Comparison of ENCODE assay signal across 21 cellular contexts in the genomic region with DNA sequence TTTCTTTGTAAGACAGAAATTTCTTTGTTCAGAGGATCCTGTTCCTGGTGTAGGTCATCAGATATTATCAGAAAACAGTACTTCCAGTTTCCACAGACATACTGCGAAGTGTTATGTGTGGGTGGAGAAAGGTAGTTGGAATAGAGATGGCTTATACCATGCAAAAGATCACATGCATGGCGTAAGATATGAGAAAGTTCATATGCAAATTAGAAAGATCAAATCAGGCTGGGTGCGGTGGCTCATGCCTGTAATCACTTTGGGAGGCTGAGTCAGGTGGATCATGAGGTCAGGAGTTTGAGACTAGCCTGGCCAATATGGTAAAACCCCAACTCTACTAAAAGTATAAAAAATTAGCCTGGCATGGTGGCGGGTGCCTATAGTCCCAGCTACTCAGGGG.
DNase-seq lines count a peak whose midpoint lies in the region; ATAC-seq, FAIRE-seq and TF ChIP-seq lines count a peak whose summit lies in the region.
"Had no signal": no experiment of that assay in that cellular context is flagged by ENCODE, and none has a peak within 500 bp of the region (broad histone marks: within the 10 kb centered on the region; RNA-seq: fewer than 3 reads in every experiment).

No MANE protein-coding gene starts in this region.

- peak; percentile 80 for FAIRE-seq in GM12878 (lab: Jason Lieb, UNC)
- FAIRE-seq: H1, K562 had no signal

- ATAC-seq in activated CD8-positive, alpha-beta T cell treated with anti-CD3 and anti-CD28 coated beads for 36 hours, result peak; percentile 94
- ATAC-seq in activated CD8-positive, alpha-beta T cell treated with anti-CD3 and anti-CD28 coated beads, Interleukin-2, amount 10 ng/mL, durations not matched to agents 7 days and 5 days, result no peak
- ATAC-seq in GM12878, result peak; percentile 14; the same call in 1 of the 3 replicates
- ATAC-seq in stimulated activated naive CD8-positive, alpha-beta T cell treated with anti-CD3 and anti-CD28 coated beads, Interleukin-15, amount 100 ng/mL, for 72 hours, result peak; percentile 77
- ATAC-seq: K562, PC-3 had no signal

- no peak overlapping the region for H3K27ac ChIP-seq in GM12878 (ENCODE audit: control insufficient read depth, insufficient read depth)
- H3K27ac ChIP-seq: RWPE1 had no signal

- no peak overlapping the region for H3K4me3 Mint-ChIP-seq in activated CD8-positive, alpha-beta T cell treated with anti-CD3 and anti-CD28 coated beads for 36 hours
- no peak overlapping the region for H3K4me3 Mint-ChIP-seq in activated CD8-positive, alpha-beta T cell treated with anti-CD3 and anti-CD28 coated beads, Interleukin-2, amount 10 ng/mL, durations not matched to agents 7 days and 5 days
- no peak overlapping the region for H3K4me3 Mint-ChIP-seq in stimulated activated naive CD8-positive, alpha-beta T cell treated with anti-CD3 and anti-CD28 coated beads, Interleukin-15, amount 100 ng/mL, for 72 hours
- H3K4me3 Mint-ChIP-seq: CD14-positive monocyte had no signal

- H2AFZ ChIP-seq in GM12878 (ENCODE audit: control insufficient read depth, low read depth, low read length), result no peak overlapping the region

- no peak for TF ChIP-seq POLR2A in GM12878 (IDR thresholded peaks at IDR 0.05; ENCODE audit: low read depth, low read length)

- H3K36me3 Mint-ChIP-seq in activated CD8-positive, alpha-beta T cell treated with anti-CD3 and anti-CD28 coated beads for 36 hours (ENCODE audit: low read depth), result no peaks in the 10 kb centered on the region
- no peaks in the 10 kb centered on the region for H3K36me3 Mint-ChIP-seq in activated CD8-positive, alpha-beta T cell treated with anti-CD3 and anti-CD28 coated beads, Interleukin-2, amount 10 ng/mL, durations not matched to agents 7 days and 5 days (ENCODE audit: low read depth)
- H3K36me3 Mint-ChIP-seq: CD14-positive monocyte had no signal

- WGBS in GM12878 (ENCODE audit: insufficient coverage, insufficient replicate concordance, low lambda C conversion rate, missing lambda C conversion rate), result 50% methylated on average over 4 of the region's 4 CpGs

- peaks cover 3% of the 10 kb centered on the region for H3K4me1 Mint-ChIP-seq in activated CD8-positive, alpha-beta T cell treated with anti-CD3 and anti-CD28 coated beads for 36 hours (ENCODE audit: low read depth)
- no peaks in the 10 kb centered on the region for H3K4me1 Mint-ChIP-seq in activated CD8-positive, alpha-beta T cell treated with anti-CD3 and anti-CD28 coated beads, Interleukin-2, amount 10 ng/mL, durations not matched to agents 7 days and 5 days (ENCODE audit: low read depth)
- H3K4me1 Mint-ChIP-seq in stimulated activated naive CD8-positive, alpha-beta T cell treated with anti-CD3 and anti-CD28 coated beads, Interleukin-15, amount 100 ng/mL, for 72 hours, result peaks cover 10% of the 10 kb centered on the region
- H3K4me1 Mint-ChIP-seq: CD14-positive monocyte had no signal

- H3K9me3 ChIP-seq in GM12878 (replicated peaks; ENCODE audit: control insufficient read depth, insufficient read depth, low read length), result no peaks in the 10 kb centered on the region

- H3K4me3 ChIP-seq in GM12878, result no peak overlapping the region
- H3K4me3 ChIP-seq: K562 had no signal

- no peaks in the 10 kb centered on the region; a peak in 1 of 4 replicates for H3K27me3 ChIP-seq in GM12878 (replicated peaks in 1 of 2; ENCODE audit: control insufficient read depth in 2 of 2, insufficient read depth in 2 of 2, low read length in 1 of 2)

- POLR2A ChIA-PET in activated CD8-positive, alpha-beta T cell treated with anti-CD3 and anti-CD28 coated beads for 36 hours (lab: Charles Lee), result no interaction called here
- POLR2A ChIA-PET in activated CD8-positive, alpha-beta T cell treated with anti-CD3 and anti-CD28 coated beads, Interleukin-2, amount 10 ng/mL, durations not matched to agents 7 days and 5 days (lab: Charles Lee), result no interaction called here
- POLR2A ChIA-PET in GM12878 (lab: Charles Lee), result no interaction called here

- BruUV-seq in GM12878 (replicated peaks; lab: Mats Ljungman, UMichigan), result no TSS peak

- no peaks in the 10 kb centered on the region for H3K4me1 ChIP-seq in GM12878 (ENCODE audit: control insufficient read depth, insufficient read depth, low read length)

- H3K9ac ChIP-seq in GM12878 (ENCODE audit: control insufficient read depth, insufficient read depth, low read length), result no peak overlapping the region

- no peaks in the 10 kb centered on the region for H3K79me2 ChIP-seq in GM12878 (ENCODE audit: control insufficient read depth, insufficient read depth, low read length)

- no peak overlapping the region for H3K27ac Mint-ChIP-seq in activated CD8-positive, alpha-beta T cell treated with anti-CD3 and anti-CD28 coated beads for 36 hours
- H3K27ac Mint-ChIP-seq in activated CD8-positive, alpha-beta T cell treated with anti-CD3 and anti-CD28 coated beads, Interleukin-2, amount 10 ng/mL, durations not matched to agents 7 days and 5 days, result no peak overlapping the region
- no peak overlapping the region for H3K27ac Mint-ChIP-seq in stimulated activated naive CD8-positive, alpha-beta T cell treated with anti-CD3 and anti-CD28 coated beads, Interleukin-15, amount 100 ng/mL, for 72 hours
- H3K27ac Mint-ChIP-seq: CD14-positive monocyte had no signal

- no peak for TF ChIP-seq RAD21 in GM12878 (IDR thresholded peaks at IDR 0.05; ENCODE audit: insufficient read depth, low read depth, low read length)

- RAD21 ChIA-PET in GM12878 (lab: Charles Lee; ENCODE audit: unreplicated experiment), result interaction anchor here (1.2 to 3.0 kb wide), 2 partner anchors 49 to 1506 kb away, joined by 3 to 23 read pairs; no protein-coding TSS in a partner anchor

- CTCF ChIA-PET in activated CD8-positive, alpha-beta T cell treated with anti-CD3 and anti-CD28 coated beads for 36 hours (lab: Charles Lee), result interaction anchor here (1.5 to 4.6 kb wide), 6 partner anchors 13 to 61 kb away, joined by 5 to 147 read pairs (median 12); no protein-coding TSS in a partner anchor
- CTCF ChIA-PET in activated CD8-positive, alpha-beta T cell treated with anti-CD3 and anti-CD28 coated beads, Interleukin-2, amount 10 ng/mL, durations not matched to agents 7 days and 5 days (lab: Charles Lee), result interaction anchor here (2.2 to 4.5 kb wide), 3 partner anchors 27 to 632 kb away, joined by 9 to 56 read pairs (median 25); no protein-coding TSS in a partner anchor
- CTCF ChIA-PET in GM12878 (lab: Yijun Ruan, JAX), result interaction anchor here (1.6 to 4.4 kb wide), 5 partner anchors 14 to 184 kb away, joined by 3 to 93 read pairs (median 11); no protein-coding TSS in a partner anchor

- no peak for TF ChIP-seq CTCF in activated CD8-positive, alpha-beta T cell treated with anti-CD3 and anti-CD28 coated beads for 36 hours (IDR thresholded peaks at IDR 0.05)
- TF ChIP-seq CTCF in GM12878 (IDR thresholded peaks at IDR 0.05 in 2 of 3, conservative IDR thresholded peaks at IDR 0.05 in 1 of 3; ENCODE audit: control insufficient read depth in 2 of 3, extremely low read depth in 1 of 3, insufficient read depth in 1 of 3, low read depth in 3 of 3, low read length in 3 of 3), result no peak

- no peaks in the 10 kb centered on the region for H3K9me3 Mint-ChIP-seq in activated CD8-positive, alpha-beta T cell treated with anti-CD3 and anti-CD28 coated beads for 36 hours
- H3K9me3 Mint-ChIP-seq in activated CD8-positive, alpha-beta T cell treated with anti-CD3 and anti-CD28 coated beads, Interleukin-2, amount 10 ng/mL, durations not matched to agents 7 days and 5 days (ENCODE audit: insufficient read depth), result no peaks in the 10 kb centered on the region
- no peaks in the 10 kb centered on the region for H3K9me3 Mint-ChIP-seq in stimulated activated naive CD8-positive, alpha-beta T cell treated with anti-CD3 and anti-CD28 coated beads, Interleukin-15, amount 100 ng/mL, for 72 hours
- H3K9me3 Mint-ChIP-seq: CD14-positive monocyte had no signal

- H3K36me3 ChIP-seq in GM12878 (ENCODE audit: control insufficient read depth in 2 of 2, insufficient read depth in 2 of 2, low read length in 1 of 2), result no peaks in the 10 kb centered on the region

- no peaks in the 10 kb centered on the region for H4K20me1 ChIP-seq in GM12878 (ENCODE audit: control insufficient read depth, insufficient read depth)

- TF ChIP-seq EP300 in GM12878 (IDR thresholded peaks at IDR 0.05; ENCODE audit: borderline replicate concordance in 1 of 2, control insufficient read depth in 1 of 2, low read depth in 2 of 2, low read length in 2 of 2), result no peak

- peaks cover 3% of the 10 kb centered on the region for H3K27me3 Mint-ChIP-seq in activated CD8-positive, alpha-beta T cell treated with anti-CD3 and anti-CD28 coated beads for 36 hours
- peaks cover 5% of the 10 kb centered on the region for H3K27me3 Mint-ChIP-seq in activated CD8-positive, alpha-beta T cell treated with anti-CD3 and anti-CD28 coated beads, Interleukin-2, amount 10 ng/mL, durations not matched to agents 7 days and 5 days (ENCODE audit: low read depth)
- no peaks in the 10 kb centered on the region for H3K27me3 Mint-ChIP-seq in stimulated activated naive CD8-positive, alpha-beta T cell treated with anti-CD3 and anti-CD28 coated beads, Interleukin-15, amount 100 ng/mL, for 72 hours

- intact Hi-C loops in activated CD8-positive, alpha-beta T cell treated with anti-CD3 and anti-CD28 coated beads for 36 hours (cut with micrococcal nuclease), result loop anchor here (5.0 to 10.0 kb wide), 2 partner anchors 48 to 630 kb away; no protein-coding TSS in a partner anchor
- intact Hi-C loops in GM12878 (cut with micrococcal nuclease; ENCODE audit: unreplicated experiment), result loop anchor here (10.0 kb wide), 1 partner anchor 1510 kb away; no protein-coding TSS in a partner anchor

- in situ Hi-C loops in GM12878 (cut with MboI), result loop anchor here (25.0 kb wide), 1 partner anchor 1503 kb away; no protein-coding TSS in a partner anchor

- SMC1A ChIA-PET in GM12878 (lab: Charles Lee; ENCODE audit: uncharacterized antibody, unreplicated experiment), result interaction anchor here (0.5 kb wide), 1 partner anchor 1234 kb away, joined by 3 read pairs; no protein-coding TSS in a partner anchor

- H3K4me2 ChIP-seq in GM12878 (ENCODE audit: control insufficient read depth, insufficient read depth), result no peak overlapping the region

- DNase-seq in activated CD8-positive, alpha-beta T cell treated with anti-CD3 and anti-CD28 coated beads for 36 hours, result peak; percentile 57
- no peak for DNase-seq in activated CD8-positive, alpha-beta T cell treated with anti-CD3 and anti-CD28 coated beads, Interleukin-2, amount 10 ng/mL, durations not matched to agents 7 days and 5 days
- DNase-seq in stimulated activated naive CD4-positive, alpha-beta T cell treated with Interleukin-2 at 50 U/mL for 16 hours (lab: John Stamatoyannopoulos, UW), result peak; percentile 5
- DNase-seq in stimulated activated naive CD4-positive, alpha-beta T cell (lab: John Stamatoyannopoulos, UW), result no peak
- DNase-seq in GM12878 (ENCODE audit: low read depth, low spot score) (no peak), NCI-H524 (lab: John Stamatoyannopoulos, UW) (no peak), activated gamma-delta T cell treated with Interleukin-2 at 50 U/mL for 16 hours (no peak)
- DNase-seq in stimulated activated naive CD8-positive, alpha-beta T cell treated with anti-CD3 and anti-CD28 coated beads, Interleukin-15, amount 100 ng/mL, for 72 hours, result peak in 1 of 2 donors; percentile 17
- DNase-seq: ACHN, AML-193, COR-L47, MV-4-11, NCI-H1417, NCI-H1930, NCI-H446, NCI-H748 treated with DMSO at 0.1 percent for 48 hours, PC-3 had no signal

TF ChIP-seq in GM12878, 131 proteins besides CTCF, POLR2A, EP300 and RAD21 (continues in another document):
- no peak for TF ChIP-seq POU2F2 (IDR thresholded peaks at IDR 0.05; ENCODE audit: borderline replicate concordance, low read depth, low read length)

Comparison
In these comparisons a context has a peak if more than half of its experiments do, and no peak if none do; other contexts are left out.
1. DNase-seq: peak in activated CD8-positive, alpha-beta T cell treated with anti-CD3 and anti-CD28 coated beads for 36 hours (single experiment) and stimulated activated naive CD4-positive, alpha-beta T cell treated with Interleukin-2 at 50 U/mL for 16 hours (single experiment); none in activated CD8-positive, alpha-beta T cell treated with anti-CD3 and anti-CD28 coated beads, Interleukin-2, amount 10 ng/mL, durations not matched to agents 7 days and 5 days (single experiment), stimulated activated naive CD4-positive, alpha-beta T cell (0 of 6), GM12878 (single experiment), NCI-H524 (0 of 2) and activated gamma-delta T cell treated with Interleukin-2 at 50 U/mL for 16 hours (single experiment).